Comparison of ENCODE assay signal across 8 cellular contexts in the genomic region with DNA sequence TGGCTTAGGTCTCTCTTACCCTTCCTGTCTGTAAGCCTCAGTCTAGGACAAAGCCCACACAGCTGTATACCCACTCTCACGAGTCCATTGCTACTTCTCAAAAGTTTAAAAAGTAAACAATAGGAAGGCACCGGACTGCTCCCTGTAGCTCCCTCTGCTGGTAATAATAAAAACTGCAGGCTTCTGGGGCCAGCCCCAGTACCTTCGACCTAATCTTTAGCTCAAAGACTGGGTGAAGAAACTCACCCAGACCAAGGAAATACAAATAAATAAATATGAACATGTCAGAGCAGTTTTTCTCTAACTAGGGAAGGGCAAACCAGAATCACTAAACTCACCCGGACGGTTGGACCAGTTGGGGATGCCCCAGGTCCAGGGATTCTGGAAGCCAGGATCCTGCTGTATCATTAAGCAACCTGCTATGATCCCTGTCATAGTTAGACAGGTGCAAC. TPM values are rescaled to one million over a fixed set of nuclear protein-coding genes. Genes with fewer than 3 reads are reported as not detected.
DNase-seq lines count a peak whose midpoint lies in the region; ATAC-seq and TF ChIP-seq lines count a peak whose summit lies in the region.

No MANE protein-coding gene starts in this region.

- intact Hi-C loops in CD14-positive monocyte (cut with micrococcal nuclease) (loop anchor here (5.0 to 10.0 kb wide), 2 partner anchors 34 to 57 kb away; a partner anchor contains a TSS), posterior cingulate gyrus (cut with DNase I) (loop anchor here (5.0 kb wide), 1 partner anchor 119 kb away; a partner anchor contains a TSS)

- peak overlapping the region in 3 of 7 donors; percentile 30 to 37 (median 36) for H3K27ac Mint-ChIP-seq in CD14-positive monocyte

- no peak overlapping the region for H3K4me3 Mint-ChIP-seq in CD14-positive monocyte

- H3K4me1 Mint-ChIP-seq in CD14-positive monocyte: peaks cover 31% of the 10 kb centered on the region

- TF ChIP-seq CTCF in CD14-positive monocyte (IDR thresholded peaks at IDR 0.05) (peak; percentile 96), foreskin fibroblast (IDR thresholded peaks at IDR 0.05; ENCODE audit: low read depth, low read length) (peak; percentile 88)

- no peak overlapping the region for H3K4me3 ChIP-seq in foreskin fibroblast (ENCODE audit: low read depth in 1 of 2, low read length in 2 of 2)

- no peaks in the 10 kb centered on the region for H3K9me3 Mint-ChIP-seq in CD14-positive monocyte

- DNase-seq in CD14-positive monocyte (ENCODE audit: low spot score): peak; percentile 55
- DNase-seq in HCEC 1CT: peak; percentile 66
- peak; percentile 78 for DNase-seq in RPMI8226
- DNase-seq in activated T-helper 1 cell treated with Interleukin-2 at 50 U/mL for 16 hours (ENCODE audit: low read depth): peak; percentile 42
- peak; percentile 47 to 83 for DNase-seq in foreskin fibroblast
- DNase-seq in posterior cingulate gyrus: peak in 6 of 10 donors; percentile 45 to 90 (median 54)

- peaks cover 54 to 58% of the 10 kb centered on the region in 2 donors for H3K36me3 Mint-ChIP-seq in CD14-positive monocyte

- peaks cover 0 to 1% (median 0%) of the 10 kb centered on the region in 3 donors for H3K27me3 Mint-ChIP-seq in CD14-positive monocyte (ENCODE audit: low read depth in 3 of 3)

- no peak for ATAC-seq in HG02870 (IDR thresholded peaks at IDR 0.05; ENCODE audit: unreplicated experiment)
- ATAC-seq in HG03460 (IDR thresholded peaks at IDR 0.05; ENCODE audit: unreplicated experiment): no peak

RNA-seq across cellular contexts. Expression of a gene that starts 5.0 kb away (rescaled TPM):
- 10 to 100 TPM; 11.7 to 17.1 TPM for polyA plus RNA-seq in CD14-positive monocyte

RNA-seq across cellular contexts. Expression of a gene that starts 11.8 kb away (rescaled TPM):
- polyA plus RNA-seq in CD14-positive monocyte: 10 to 100 TPM; 19.2 to 19.7 TPM

RNA-seq across cellular contexts. Expression of a gene that starts 28.5 kb away (rescaled TPM):
- polyA plus RNA-seq in CD14-positive monocyte: 100 to 1,000 TPM; 124 to 158 TPM

RNA-seq across cellular contexts. Expression of a gene that starts 36.2 kb away (rescaled TPM):
- polyA plus RNA-seq in CD14-positive monocyte: 100 to 1,000 TPM; 434 to 498 TPM

RNA-seq across cellular contexts. Expression of a gene that starts 54.9 kb away (rescaled TPM):
- polyA plus RNA-seq in CD14-positive monocyte: 1 to 10 TPM; 6.5 to 6.7 TPM
